Comparison of ENCODE assay signal across 27 cellular contexts in genomic region chr13:75896271-75896670, GRCh38.
"Had no signal": no experiment of that assay in that cellular context is flagged by ENCODE, and none has a peak within 500 bp of the region (broad histone marks: within the 10 kb centered on the region; RNA-seq: fewer than 3 reads in every experiment).

No MANE protein-coding gene starts in this region.

- H3K4me3 ChIP-seq: adrenal gland, body of pancreas, ovary, psoas muscle, right atrium auricular region, stomach, transverse colon had no signal

- DNase-seq: activated B cell treated with CpG ODN at 0.5 μM for 24 hours; activated CD4-positive, alpha-beta T cell treated with anti-CD3 and anti-CD28 coated beads for 36 hours; activated CD4-positive, alpha-beta T cell treated with anti-CD3 and anti-CD28 coated beads, Interleukin-2, amount 50 U/mL, for 4 hours; activated CD8-positive, alpha-beta memory T cell treated with anti-CD3 and anti-CD28 coated beads for 24 hours; activated CD8-positive, alpha-beta memory T cell treated with anti-CD3 and anti-CD28 coated beads, Interleukin-2, amount 50 U/mL, for 4 hours; activated T-cell treated with anti-CD3 and anti-CD28 coated beads, Interleukin-2, amount 50 U/mL, for 24 hours; adrenal gland; body of pancreas; foreskin keratinocyte; glutamatergic neuron; hypothalamus; left colon; midbrain; ovary; psoas muscle; stimulated activated CD4-positive, alpha-beta T cell treated with anti-CD3 and anti-CD28 coated beads, Interleukin-2, amount 100 ng/mL, for 24 hours; stomach; SW 1271; T-helper 17 cell; transverse colon had no signal

- H3K9me3 Mint-ChIP-seq: activated B cell treated with CpG ODN at 0.5 μM for 24 hours; activated naive CD4-positive, alpha-beta T cell treated with anti-CD3 and anti-CD28 coated beads, Interleukin-2, amount 50 U/mL, for 72 hours; activated T-helper 17 cell treated with anti-CD3 and anti-CD28 coated beads, Interleukin-2, amount 50 U/mL, for 72 hours had no signal

- H3K27me3 ChIP-seq: adrenal gland, body of pancreas, neutrophil, ovary, right atrium auricular region, stomach, transverse colon had no signal

- H3K4me1 Mint-ChIP-seq: activated B cell treated with CpG ODN at 0.5 μM for 24 hours; activated CD4-positive, alpha-beta T cell treated with anti-CD3 and anti-CD28 coated beads for 36 hours; activated T-helper 17 cell treated with anti-CD3 and anti-CD28 coated beads, Interleukin-2, amount 50 U/mL, for 72 hours; stimulated activated memory B cell treated with anti-CD40 and anti-IgM and Interleukin-4, amounts not matched to agents 10 μg/mL and 1 μg/mL and 100 μg/mL, for 72 hours had no signal

- ATAC-seq: activated CD4-positive, alpha-beta T cell treated with anti-CD3 and anti-CD28 coated beads for 36 hours; activated naive CD4-positive, alpha-beta T cell treated with anti-CD3 and anti-CD28 coated beads, Interleukin-2, amount 50 U/mL, for 72 hours; activated T-helper 17 cell treated with anti-CD3 and anti-CD28 coated beads, Interleukin-2, amount 50 U/mL, for 72 hours; body of pancreas; foreskin keratinocyte; left colon; psoas muscle; stimulated activated memory B cell treated with anti-CD40 and anti-IgM and Interleukin-4, amounts not matched to agents 10 μg/mL and 1 μg/mL and 100 μg/mL, for 72 hours; T-helper 17 cell had no signal

- H3K27ac ChIP-seq: adrenal gland, body of pancreas, epithelial cell of prostate, foreskin keratinocyte, neutrophil, ovary, psoas muscle, right atrium auricular region, stomach, transverse colon had no signal

- H3K9me3 ChIP-seq: adrenal gland, body of pancreas, neutrophil, ovary, psoas muscle, stomach, transverse colon had no signal

- H3K4me1 ChIP-seq: adrenal gland, body of pancreas, foreskin keratinocyte, psoas muscle, right atrium auricular region, transverse colon had no signal

- H3K4me3 Mint-ChIP-seq: activated B cell treated with CpG ODN at 0.5 μM for 24 hours; activated CD4-positive, alpha-beta T cell treated with anti-CD3 and anti-CD28 coated beads for 36 hours; activated T-cell treated with anti-CD3 and anti-CD28 coated beads, Interleukin-2, amount 50 U/mL, for 24 hours; activated T-helper 17 cell treated with anti-CD3 and anti-CD28 coated beads, Interleukin-2, amount 50 U/mL, for 72 hours; nephron; stimulated activated memory B cell treated with anti-CD40 and anti-IgM and Interleukin-4, amounts not matched to agents 10 μg/mL and 1 μg/mL and 100 μg/mL, for 72 hours; T-helper 17 cell had no signal

- H3K36me3 Mint-ChIP-seq: activated naive CD4-positive, alpha-beta T cell treated with anti-CD3 and anti-CD28 coated beads, Interleukin-2, amount 50 U/mL, for 72 hours; stimulated activated memory B cell treated with anti-CD40 and anti-IgM and Interleukin-4, amounts not matched to agents 10 μg/mL and 1 μg/mL and 100 μg/mL, for 72 hours had no signal

- H3K27ac Mint-ChIP-seq: activated B cell treated with CpG ODN at 0.5 μM for 24 hours; activated CD4-positive, alpha-beta T cell treated with anti-CD3 and anti-CD28 coated beads for 36 hours; activated naive CD4-positive, alpha-beta T cell treated with anti-CD3 and anti-CD28 coated beads, Interleukin-2, amount 50 U/mL, for 72 hours; activated T-cell treated with anti-CD3 and anti-CD28 coated beads, Interleukin-2, amount 50 U/mL, for 24 hours; activated T-helper 17 cell treated with anti-CD3 and anti-CD28 coated beads, Interleukin-2, amount 50 U/mL, for 72 hours; stimulated activated memory B cell treated with anti-CD40 and anti-IgM and Interleukin-4, amounts not matched to agents 10 μg/mL and 1 μg/mL and 100 μg/mL, for 72 hours; T-helper 17 cell had no signal

- H3K36me3 ChIP-seq: adrenal gland, neutrophil, ovary, right atrium auricular region, stomach, transverse colon had no signal

- H3K27me3 Mint-ChIP-seq: stimulated activated memory B cell treated with anti-CD40 and anti-IgM and Interleukin-4, amounts not matched to agents 10 μg/mL and 1 μg/mL and 100 μg/mL, for 72 hours had no signal
